12 cellular contexts compared by ENCODE assay signal in genomic region chr11:12188548-12189317, GRCh38.
DNase-seq lines count a peak whose midpoint lies in the region; ATAC-seq, FAIRE-seq and TF ChIP-seq lines count a peak whose summit lies in the region.
"Had no signal": no experiment of that assay in that cellular context is flagged by ENCODE, and none has a peak within 500 bp of the region (broad histone marks: within the 10 kb centered on the region; RNA-seq: fewer than 3 reads in every experiment).

No MANE protein-coding gene starts in this region.

- H3K9me3 ChIP-seq in endothelial cell of umbilical vein (replicated peaks; ENCODE audit: control insufficient read depth, insufficient read depth, low read length), result no peaks in the 10 kb centered on the region
- H3K9me3 ChIP-seq: uterus had no signal

- H2AFZ ChIP-seq in endothelial cell of umbilical vein (ENCODE audit: low read depth, low read length), result no peak overlapping the region

- peak; percentile 18 for FAIRE-seq in endothelial cell of umbilical vein (lab: Jason Lieb, UNC)

- BruUV-seq in endothelial cell of umbilical vein (replicated peaks; lab: Mats Ljungman, UMichigan), result no TSS peak

- H3K79me2 ChIP-seq in endothelial cell of umbilical vein (ENCODE audit: control insufficient read depth, insufficient read depth, low read length), result peaks cover 36% of the 10 kb centered on the region

- POLR2A ChIA-PET in endothelial cell of umbilical vein (lab: Charles Lee), result no interaction called here

- H3K9ac ChIP-seq in endothelial cell of umbilical vein (replicated peaks; ENCODE audit: extremely low read depth, insufficient read depth, low read length), result no peak overlapping the region

- DNase-seq in NCI-H1694 treated with DMSO at 0.1 percent for 48 hours (lab: John Stamatoyannopoulos, UW) (peak; percentile 62), NCI-H1694 (lab: John Stamatoyannopoulos, UW) (no peak), endothelial cell of umbilical vein (ENCODE audit: low read depth, low spot score) (no peak), NCI-H2081 (lab: John Stamatoyannopoulos, UW) (no peak), C1 segment of cervical spinal cord (lab: John Stamatoyannopoulos, UW) (no peak), dermis blood vessel endothelial cell (no peak)
- DNase-seq: activated B cell treated with CpG ODN at 0.5 μM for 24 hours; effector CD4-positive, alpha-beta T cell; NCI-H1417 treated with DMSO at 0.1 percent for 48 hours; uterus had no signal

- TF ChIP-seq POLR2A in endothelial cell of umbilical vein (IDR thresholded peaks at IDR 0.05; ENCODE audit: low read depth, low read length), result no peak

- H3K4me2 ChIP-seq in endothelial cell of umbilical vein (ENCODE audit: insufficient read depth, low read length), result no peak overlapping the region

- H3K27ac ChIP-seq in endothelial cell of umbilical vein (ENCODE audit: insufficient read depth, low read depth, low read length), result peak overlapping the region; percentile 28

- dilution Hi-C loops in endothelial cell of umbilical vein (cut with MboI; ENCODE audit: extremely low pct_ligation_motif_present, low sequenced_read_pairs), result no loop called here

- CTCF ChIA-PET in endothelial cell of umbilical vein (lab: Charles Lee), result interaction anchor here (0.9 to 1.8 kb wide), 5 partner anchors 11 to 138 kb away, joined by 3 to 10 read pairs (median 5); no protein-coding TSS in a partner anchor

- ATAC-seq in GM21723 (IDR thresholded peaks at IDR 0.05; ENCODE audit: unreplicated experiment), result peak; percentile 89
- peak; percentile 83 for ATAC-seq in HG03571 (IDR thresholded peaks at IDR 0.05; ENCODE audit: unreplicated experiment)

- H3K36me3 ChIP-seq in endothelial cell of umbilical vein (ENCODE audit: control insufficient read depth in 2 of 2, extremely low read depth in 1 of 2, insufficient read depth in 2 of 2, low read length in 2 of 2), result peaks cover 0 to 2% of the 10 kb centered on the region in 2 experiments
- H3K36me3 ChIP-seq: uterus had no signal

- H3K4me3 ChIP-seq in endothelial cell of umbilical vein (replicated peaks in 1 of 3; ENCODE audit: insufficient read depth in 1 of 3, low read depth in 1 of 3, low read length in 3 of 3), result no peak overlapping the region
- H3K4me3 ChIP-seq: uterus had no signal

- H3K4me1 ChIP-seq in endothelial cell of umbilical vein (ENCODE audit: control insufficient read depth, extremely low read depth, insufficient read depth, low read length), result peaks cover 34% of the 10 kb centered on the region

- no peak for TF ChIP-seq CTCF in endothelial cell of umbilical vein (IDR thresholded peaks at IDR 0.05; ENCODE audit: extremely low read depth in 1 of 2, insufficient read depth in 1 of 2, low read depth in 1 of 2, low read length in 2 of 2)

- H3K27me3 ChIP-seq in endothelial cell of umbilical vein (ENCODE audit: control insufficient read depth in 2 of 2, insufficient read depth in 2 of 2, low read length in 2 of 2), result no peaks in the 10 kb centered on the region
- H3K27me3 ChIP-seq: uterus had no signal

- H4K20me1 ChIP-seq in endothelial cell of umbilical vein (replicated peaks; ENCODE audit: control insufficient read depth, extremely low read depth, insufficient read depth, low read length), result no peaks in the 10 kb centered on the region

- no peaks in the 10 kb centered on the region for H3K9me1 ChIP-seq in endothelial cell of umbilical vein (replicated peaks; ENCODE audit: control insufficient read depth, extremely low read depth, insufficient read depth, low read length)

- intact Hi-C loops in endothelial cell of umbilical vein (cut with micrococcal nuclease), result loop anchor here (1.0 kb wide), 1 partner anchor 48 kb away; no protein-coding TSS in a partner anchor

TF ChIP-seq in endothelial cell of umbilical vein, 7 proteins besides CTCF, POLR2A, EP300 and RAD21:
- TF ChIP-seq JUN (IDR thresholded peaks at IDR 0.05; ENCODE audit: borderline replicate concordance, insufficient read depth, insufficient read length, low read depth) (no peak), FOS (IDR thresholded peaks at IDR 0.05; ENCODE audit: borderline replicate concordance, insufficient read depth, low read length) (no peak), GATA2 (IDR thresholded peaks at IDR 0.05; ENCODE audit: insufficient read depth, insufficient read length, low read depth, low read length) (no peak), MYC (IDR thresholded peaks at IDR 0.05; ENCODE audit: low read depth, low read length) (no peak), POLR2AphosphoS5 (IDR thresholded peaks at IDR 0.05; ENCODE audit: insufficient read depth, low read depth, low read length) (no peak), EZH2 (IDR thresholded peaks at IDR 0.05; ENCODE audit: borderline replicate concordance, low read depth, low read length, severe bottlenecking) (no peak)
- TF ChIP-seq, protein P1, sequence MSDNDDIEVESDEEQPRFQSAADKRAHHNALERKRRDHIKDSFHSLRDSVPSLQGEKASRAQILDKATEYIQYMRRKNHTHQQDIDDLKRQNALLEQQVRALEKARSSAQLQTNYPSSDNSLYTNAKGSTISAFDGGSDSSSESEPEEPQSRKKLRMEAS (IDR thresholded peaks at IDR 0.05; ENCODE audit: insufficient read depth, insufficient read length), result no peak
